ENCODE assay signal across 1 cellular context in genomic region chr2:23211987-23212583, GRCh38.
TF ChIP-seq lines count a peak whose summit lies in the region.

No MANE protein-coding gene starts in this region.

TF ChIP-seq in H1, 55 proteins besides CTCF, POLR2A, EP300 and RAD21:
- TF ChIP-seq RXRA (IDR thresholded peaks at IDR 0.05; ENCODE audit: insufficient read depth, low read depth, low read length): no peak
- TF ChIP-seq FOSL1 (IDR thresholded peaks at IDR 0.05; ENCODE audit: insufficient read depth, low read depth, low read length): no peak
- no peak for TF ChIP-seq MAFK (IDR thresholded peaks at IDR 0.05; ENCODE audit: low read depth, low read length)
- TF ChIP-seq TAF1 (IDR thresholded peaks at IDR 0.05; ENCODE audit: low read depth, low read length): no peak
- TF ChIP-seq YY1 (IDR thresholded peaks at IDR 0.05; ENCODE audit: low read depth, low read length): no peak
- no peak for TF ChIP-seq SP1 (IDR thresholded peaks at IDR 0.05; ENCODE audit: low read depth, low read length)
- TF ChIP-seq, protein P1, sequence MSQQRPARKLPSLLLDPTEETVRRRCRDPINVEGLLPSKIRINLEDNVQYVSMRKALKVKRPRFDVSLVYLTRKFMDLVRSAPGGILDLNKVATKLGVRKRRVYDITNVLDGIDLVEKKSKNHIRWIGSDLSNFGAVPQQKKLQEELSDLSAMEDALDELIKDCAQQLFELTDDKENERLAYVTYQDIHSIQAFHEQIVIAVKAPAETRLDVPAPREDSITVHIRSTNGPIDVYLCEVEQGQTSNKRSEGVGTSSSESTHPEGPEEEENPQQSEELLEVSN (IDR thresholded peaks at IDR 0.05): no peak
- TF ChIP-seq SRF (IDR thresholded peaks at IDR 0.05; ENCODE audit: low read depth, low read length): no peak
- TF ChIP-seq RNF2 (IDR thresholded peaks at IDR 0.05; ENCODE audit: borderline replicate concordance, low read depth, low read length, missing control alignments, poor library complexity, severe bottlenecking): no peak
- TF ChIP-seq, protein P2, sequence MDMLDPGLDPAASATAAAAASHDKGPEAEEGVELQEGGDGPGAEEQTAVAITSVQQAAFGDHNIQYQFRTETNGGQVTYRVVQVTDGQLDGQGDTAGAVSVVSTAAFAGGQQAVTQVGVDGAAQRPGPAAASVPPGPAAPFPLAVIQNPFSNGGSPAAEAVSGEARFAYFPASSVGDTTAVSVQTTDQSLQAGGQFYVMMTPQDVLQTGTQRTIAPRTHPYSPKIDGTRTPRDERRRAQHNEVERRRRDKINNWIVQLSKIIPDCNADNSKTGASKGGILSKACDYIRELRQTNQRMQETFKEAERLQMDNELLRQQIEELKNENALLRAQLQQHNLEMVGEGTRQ (IDR thresholded peaks at IDR 0.05; ENCODE audit: low read length): no peak
- no peak for TF ChIP-seq EGR1 (IDR thresholded peaks at IDR 0.05; ENCODE audit: borderline replicate concordance, low read depth, low read length)
- TF ChIP-seq RBBP5 (IDR thresholded peaks at IDR 0.05; ENCODE audit: borderline replicate concordance, low read depth, low read length): no peak
- TF ChIP-seq, protein P3, sequence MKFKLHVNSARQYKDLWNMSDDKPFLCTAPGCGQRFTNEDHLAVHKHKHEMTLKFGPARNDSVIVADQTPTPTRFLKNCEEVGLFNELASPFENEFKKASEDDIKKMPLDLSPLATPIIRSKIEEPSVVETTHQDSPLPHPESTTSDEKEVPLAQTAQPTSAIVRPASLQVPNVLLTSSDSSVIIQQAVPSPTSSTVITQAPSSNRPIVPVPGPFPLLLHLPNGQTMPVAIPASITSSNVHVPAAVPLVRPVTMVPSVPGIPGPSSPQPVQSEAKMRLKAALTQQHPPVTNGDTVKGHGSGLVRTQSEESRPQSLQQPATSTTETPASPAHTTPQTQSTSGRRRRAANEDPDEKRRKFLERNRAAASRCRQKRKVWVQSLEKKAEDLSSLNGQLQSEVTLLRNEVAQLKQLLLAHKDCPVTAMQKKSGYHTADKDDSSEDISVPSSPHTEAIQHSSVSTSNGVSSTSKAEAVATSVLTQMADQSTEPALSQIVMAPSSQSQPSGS (IDR thresholded peaks at IDR 0.05; ENCODE audit: low read length): no peak
- no peak for TF ChIP-seq KDM4A (IDR thresholded peaks at IDR 0.05; ENCODE audit: low read depth, low read length, severe bottlenecking)
- no peak for TF ChIP-seq SP2 (IDR thresholded peaks at IDR 0.05; ENCODE audit: low read length)
- TF ChIP-seq CREB1 (IDR thresholded peaks at IDR 0.05): no peak
- no peak for TF ChIP-seq MAX (IDR thresholded peaks at IDR 0.05)
- no peak for TF ChIP-seq BCL11A (IDR thresholded peaks at IDR 0.05; ENCODE audit: low read depth in 2 of 2, low read length in 2 of 2)
- TF ChIP-seq RFX5 (IDR thresholded peaks at IDR 0.05; ENCODE audit: borderline replicate concordance, low read depth, low read length): no peak
- no peak for TF ChIP-seq GTF2F1 (IDR thresholded peaks at IDR 0.05; ENCODE audit: borderline replicate concordance, low read depth, low read length)
